ENCODE assay signal across 9 cellular contexts in the genomic region with DNA sequence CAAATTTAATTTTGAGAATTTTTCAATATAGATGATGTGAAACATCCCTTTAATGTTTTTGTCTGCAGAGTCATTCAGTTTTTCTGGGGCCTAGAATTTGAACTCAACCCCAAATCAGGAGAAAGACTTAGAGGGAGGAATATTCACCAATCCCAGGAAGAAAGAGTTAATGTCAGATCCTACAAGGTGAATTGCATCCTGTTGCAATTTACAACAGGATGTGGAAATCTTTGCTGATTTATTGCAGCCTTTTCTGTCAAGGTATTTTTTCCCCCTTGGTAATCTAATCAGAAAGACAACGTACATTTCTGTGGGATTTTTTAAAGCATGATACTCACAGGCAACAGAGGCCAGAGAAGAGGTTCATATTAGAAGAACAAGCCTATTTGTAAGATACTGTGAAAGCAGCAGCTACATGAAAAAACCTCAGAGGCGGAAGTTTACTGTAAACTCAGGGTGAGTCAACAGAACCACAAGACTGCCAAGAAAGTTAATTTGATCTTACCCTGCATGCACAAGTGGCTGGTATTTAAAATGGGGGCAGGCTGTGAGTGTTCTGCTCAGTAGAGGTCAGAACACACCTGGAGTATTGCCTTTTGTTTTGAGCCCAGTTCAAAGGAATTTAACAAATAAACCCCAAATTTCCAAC.
DNase-seq lines count a peak whose midpoint lies in the region; ATAC-seq lines count a peak whose summit lies in the region.
"Had no signal": no experiment of that assay in that cellular context is flagged by ENCODE, and none has a peak within 500 bp of the region (broad histone marks: within the 10 kb centered on the region; RNA-seq: fewer than 3 reads in every experiment).

No MANE protein-coding gene starts in this region.

- H3K27ac Mint-ChIP-seq in naive thymus-derived CD8-positive, alpha-beta T cell, result peak overlapping the region in 9 of 10 donors; percentile 7 to 69 (median 42)

- peaks cover 24 to 60% (median 50%) of the 10 kb centered on the region in 4 donors for H3K4me1 Mint-ChIP-seq in naive thymus-derived CD8-positive, alpha-beta T cell

- ATAC-seq in naive thymus-derived CD8-positive, alpha-beta T cell, result peak; percentile 56 to 65
- ATAC-seq in HG03108 (IDR thresholded peaks at IDR 0.05; ENCODE audit: unreplicated experiment), result no peak

- peak; percentile 24 for DNase-seq in DMS79 treated with DMSO at 0.1 percent for 48 hours (lab: John Stamatoyannopoulos, UW)
- no peak for DNase-seq in DMS79 (lab: John Stamatoyannopoulos, UW)
- peak; percentile 84 for DNase-seq in M059J (ENCODE audit: low read depth)
- peak; percentile 72 for DNase-seq in amniotic epithelial cell (ENCODE audit: low read depth)
- DNase-seq in naive thymus-derived CD8-positive, alpha-beta T cell, result peak in 3 of 10 donors; percentile 11 to 27 (median 12)
- no peak for DNase-seq in dedifferentiated amniotic fluid mesenchymal stem cell (ENCODE audit: extremely low spot score)
- DNase-seq in SK-N-DZ (ENCODE audit: low spot score), result no peak
- DNase-seq: erythroblast had no signal

- H3K9me3 Mint-ChIP-seq in naive thymus-derived CD8-positive, alpha-beta T cell, result peaks cover 0 to 14% (median 0%) of the 10 kb centered on the region in 9 donors

- H3K27me3 Mint-ChIP-seq in naive thymus-derived CD8-positive, alpha-beta T cell, result no peaks in the 10 kb centered on the region

- POLR2A ChIA-PET in naive thymus-derived CD8-positive, alpha-beta T cell (lab: Charles Lee), result interaction anchor here (0.7 kb wide), 1 partner anchor 39 kb away, joined by 3 read pairs; no protein-coding TSS in a partner anchor

- peaks cover 0 to 1% (median 0%) of the 10 kb centered on the region in 3 donors for H3K36me3 Mint-ChIP-seq in naive thymus-derived CD8-positive, alpha-beta T cell

- peak overlapping the region in 6 of 10 donors; percentile 4 to 36 (median 27) for H3K4me3 Mint-ChIP-seq in naive thymus-derived CD8-positive, alpha-beta T cell

Comparison
In these comparisons a context has a peak if more than half of its experiments do, and no peak if none do; other contexts are left out.
1. DNase-seq: peak in DMS79 treated with DMSO at 0.1 percent for 48 hours (single experiment), M059J (single experiment) and amniotic epithelial cell (single experiment); none in DMS79 (single experiment), dedifferentiated amniotic fluid mesenchymal stem cell (single experiment) and SK-N-DZ (single experiment).